Comparison of ENCODE assay signal across 1 cellular context in genomic region chrX:115472131-115472530, GRCh38.
TF ChIP-seq lines count a peak whose summit lies in the region.

No MANE protein-coding gene starts in this region.

TF ChIP-seq in liver, 16 proteins besides CTCF, POLR2A, EP300 and RAD21:
- TF ChIP-seq REST (IDR thresholded peaks at IDR 0.05) (peak; percentile 15), EGR1 (IDR thresholded peaks at IDR 0.05; ENCODE audit: low read depth in 2 of 2) (peak in 1 of 2 donors; percentile 10), FOXA2 (IDR thresholded peaks at IDR 0.05) (peak; percentile 40), HNF4A (conservative IDR thresholded peaks at IDR 0.05) (peak; percentile 36 to 48), MAX (IDR thresholded peaks at IDR 0.05) (no peak), NR2F2 (IDR thresholded peaks at IDR 0.05) (no peak), JUND (IDR thresholded peaks at IDR 0.05) (peak in 1 of 2 donors; percentile 36), SP1 (IDR thresholded peaks at IDR 0.05) (peak; percentile 56), ZBTB33 (IDR thresholded peaks at IDR 0.05) (no peak), RXRA (IDR thresholded peaks at IDR 0.05) (peak; percentile 7 to 78)
TF ChIP-seq in liver: peak in this region for 7.
